Comparison of ENCODE assay signal across 16 cellular contexts in the genomic region with DNA sequence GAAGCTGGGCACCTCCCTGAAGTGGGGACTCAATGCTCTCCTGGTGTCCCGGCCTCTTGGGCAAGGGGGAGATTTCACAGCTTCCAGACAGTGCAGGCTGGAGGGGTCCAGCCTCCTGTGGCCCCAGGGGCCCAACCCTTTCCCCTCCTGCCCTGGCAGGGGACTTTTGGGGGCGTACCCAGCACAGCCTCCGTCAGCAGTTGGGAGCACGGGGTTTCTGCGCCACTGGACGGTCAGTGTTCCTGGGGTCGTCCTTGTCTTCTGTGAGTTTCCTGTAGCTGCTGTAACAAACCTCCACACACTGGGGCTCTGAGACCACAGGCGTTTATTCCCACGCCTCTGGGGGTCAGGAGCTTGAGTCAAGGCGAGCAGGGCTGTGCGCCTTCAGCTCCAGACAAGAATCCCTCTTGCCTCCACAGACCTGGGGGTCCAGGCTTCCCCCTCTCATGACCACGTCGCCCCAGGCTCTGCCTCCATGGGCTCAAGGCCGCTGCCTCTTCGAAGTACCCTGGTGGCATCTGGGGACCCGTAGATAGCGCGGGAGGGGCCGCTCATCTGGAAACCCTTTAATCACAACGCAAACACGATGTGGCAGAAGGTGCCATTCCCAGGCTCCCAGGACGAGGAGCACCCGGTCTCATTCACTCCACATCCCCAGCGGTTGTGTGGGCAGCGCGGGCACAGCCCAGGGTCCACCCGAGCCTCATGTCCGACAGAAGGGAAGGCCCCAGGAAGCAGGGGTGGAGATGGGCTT. TPM values are rescaled to one million over a fixed set of nuclear protein-coding genes. Genes with fewer than 3 reads are reported as not detected.
DNase-seq lines count a peak whose midpoint lies in the region; ATAC-seq and TF ChIP-seq lines count a peak whose summit lies in the region.
"Had no signal": no experiment of that assay in that cellular context is flagged by ENCODE, and none has a peak within 500 bp of the region (broad histone marks: within the 10 kb centered on the region; RNA-seq: fewer than 3 reads in every experiment).

No MANE protein-coding gene starts in this region.

- H3K27me3 ChIP-seq in heart right ventricle (no peaks in the 10 kb centered on the region), right atrium auricular region (no peaks in the 10 kb centered on the region), hepatocyte (no peaks in the 10 kb centered on the region), psoas muscle (ENCODE audit: insufficient read depth in 3 of 3, low read length in 2 of 3) (no peaks in the 10 kb centered on the region)
- H3K27me3 ChIP-seq: tibial artery had no signal

- no peaks in the 10 kb centered on the region for H3K9me3 Mint-ChIP-seq in endothelial cell (ENCODE audit: unreplicated experiment)
- H3K9me3 Mint-ChIP-seq: activated naive CD8-positive, alpha-beta T cell treated with anti-CD3 and anti-CD28 coated beads, Interleukin-2, amount 10 ng/mL, durations not matched to agents 7 days and 5 days; H9; memory B cell had no signal

- H3K4me3 ChIP-seq in heart right ventricle (peak overlapping the region in 2 of 10 donors; percentile 10 to 14), right atrium auricular region (no peak overlapping the region), hepatocyte (no peak overlapping the region), psoas muscle (no peak overlapping the region)
- H3K4me3 ChIP-seq: GM12878, tibial artery had no signal

- WGBS in heart right ventricle, 2 donors, result 87 to 90% methylated on average over 28 of the region's 28 CpGs
- WGBS in hepatocyte (ENCODE audit: low lambda C conversion rate, missing lambda C conversion rate), result 90% methylated on average over 28 of the region's 28 CpGs
- WGBS in psoas muscle, 3 donors, result 85 to 90% (median 89%) methylated on average over 28 of the region's 28 CpGs

- peak overlapping the region; percentile 42 for H3K4me2 ChIP-seq in hepatocyte

- H3K79me2 ChIP-seq in hepatocyte, result peaks cover 86% of the 10 kb centered on the region

- no peak overlapping the region for H3K27ac Mint-ChIP-seq in endothelial cell (ENCODE audit: unreplicated experiment)
- H3K27ac Mint-ChIP-seq: activated naive CD8-positive, alpha-beta T cell treated with anti-CD3 and anti-CD28 coated beads, Interleukin-2, amount 10 ng/mL, durations not matched to agents 7 days and 5 days had no signal

- peaks cover 14% of the 10 kb centered on the region for H3K27me3 Mint-ChIP-seq in endothelial cell (ENCODE audit: unreplicated experiment)
- H3K27me3 Mint-ChIP-seq: activated naive CD8-positive, alpha-beta T cell treated with anti-CD3 and anti-CD28 coated beads, Interleukin-2, amount 10 ng/mL, durations not matched to agents 7 days and 5 days; memory B cell had no signal

- H3K27ac ChIP-seq in heart right ventricle (peak overlapping the region in 7 of 10 donors; percentile 31 to 62 (median 48)), right atrium auricular region (peak overlapping the region in 1 of 2 donors; percentile 20), hepatocyte (peak overlapping the region; percentile 67), psoas muscle (peak overlapping the region; percentile 76)

- intact Hi-C loops in heart right ventricle (cut with DNase I), result no loop called here
- intact Hi-C loops in psoas muscle (cut with DNase I), result no loop called here

- DNase-seq in heart right ventricle (no peak), right atrium auricular region (ENCODE audit: low spot score) (no peak), hepatocyte (ENCODE audit: low spot score) (no peak), psoas muscle (no peak), endothelial cell (ENCODE audit: low spot score) (no peak), GOT3 (lab: John Stamatoyannopoulos, UW) (no peak)
- DNase-seq: activated naive CD8-positive, alpha-beta T cell treated with anti-CD3 and anti-CD28 coated beads, Interleukin-2, amount 10 ng/mL, durations not matched to agents 7 days and 5 days; DMS79 treated with DMSO at 0.1 percent for 48 hours; H9; NCI-H1048; NCI-H446 treated with DMSO at 0.1 percent for 48 hours; tibial artery had no signal

- TF ChIP-seq CTCF in heart right ventricle (IDR thresholded peaks at IDR 0.05) (no peak), right atrium auricular region (IDR thresholded peaks at IDR 0.05) (no peak), hepatocyte (IDR thresholded peaks at IDR 0.05; ENCODE audit: poor library complexity) (no peak), psoas muscle (IDR thresholded peaks at IDR 0.05) (no peak), endothelial cell (IDR thresholded peaks at IDR 0.05; ENCODE audit: unreplicated experiment) (no peak)

- ATAC-seq in heart right ventricle (no peak), psoas muscle (no peak), HG02973 (IDR thresholded peaks at IDR 0.05; ENCODE audit: unreplicated experiment) (no peak), GM19452 (IDR thresholded peaks at IDR 0.05; ENCODE audit: unreplicated experiment) (no peak)
- ATAC-seq: GM12878 had no signal

- no peaks in the 10 kb centered on the region for H3K9me2 ChIP-seq in hepatocyte (replicated peaks; ENCODE audit: insufficient read depth)

- H3K4me1 Mint-ChIP-seq in endothelial cell (ENCODE audit: unreplicated experiment), result peaks cover 12% of the 10 kb centered on the region

- no peak overlapping the region for H2AFZ ChIP-seq in hepatocyte

- H3K36me3 ChIP-seq in heart right ventricle (peaks cover 0 to 12% (median 0%) of the 10 kb centered on the region in 9 donors), right atrium auricular region (peaks cover 9% of the 10 kb centered on the region), hepatocyte (replicated peaks; ENCODE audit: insufficient read depth, low read depth) (no peaks in the 10 kb centered on the region), psoas muscle (ENCODE audit: insufficient read depth in 1 of 2, low read depth in 1 of 2) (peaks cover 0 to 6% of the 10 kb centered on the region in 2 donors)

- peaks cover 9% of the 10 kb centered on the region for H3K36me3 Mint-ChIP-seq in endothelial cell (ENCODE audit: low read depth, unreplicated experiment)

- H3K4me1 ChIP-seq in heart right ventricle (peaks cover 10 to 63% (median 50%) of the 10 kb centered on the region in 9 donors), right atrium auricular region (peaks cover 0 to 55% of the 10 kb centered on the region in 2 donors), hepatocyte (ENCODE audit: insufficient read depth) (peaks cover 74% of the 10 kb centered on the region), psoas muscle (peaks cover 50% of the 10 kb centered on the region)

- H3K4me3 Mint-ChIP-seq in endothelial cell (ENCODE audit: unreplicated experiment), result no peak overlapping the region
- H3K4me3 Mint-ChIP-seq: activated naive CD8-positive, alpha-beta T cell treated with anti-CD3 and anti-CD28 coated beads, Interleukin-2, amount 10 ng/mL, durations not matched to agents 7 days and 5 days; H9; memory B cell had no signal

- no peaks in the 10 kb centered on the region for H4K20me1 ChIP-seq in hepatocyte (ENCODE audit: insufficient read depth, poor library complexity, severe bottlenecking)

- no peaks in the 10 kb centered on the region for H3K9me3 ChIP-seq in heart right ventricle
- H3K9me3 ChIP-seq in right atrium auricular region, result no peaks in the 10 kb centered on the region
- no peaks in the 10 kb centered on the region for H3K9me3 ChIP-seq in hepatocyte (ENCODE audit: low read depth)
- H3K9me3 ChIP-seq in psoas muscle, result no peaks in the 10 kb centered on the region
- H3K9me3 ChIP-seq: tibial artery had no signal

RNA-seq across cellular contexts. Expression of gene PWWP2B, which starts 14.0 kb away (rescaled TPM):
- total RNA-seq in heart right ventricle (10 to 100 TPM; 11.1 to 21.3 (median 15.1) TPM), right atrium auricular region (1 to 10 TPM; 7.7 to 8.1 TPM), hepatocyte (15.1 and 18.0 TPM in 2 replicates), psoas muscle (10 to 100 TPM; 14.5 to 25.0 (median 21.9) TPM), endothelial cell (ENCODE audit: unreplicated experiment) (7.6 TPM)
- polyA plus RNA-seq in heart right ventricle (10 to 100 TPM; 11.9 to 15.3 TPM), hepatocyte (10.7 and 12.7 TPM in 2 replicates), psoas muscle (10 to 100 TPM; 18.6 to 35.2 (median 23.4) TPM)
